In genomic region chr4:77235289-77235854, GRCh38 we compare ENCODE assay signal across 22 cellular contexts.
A peak's percentile ranks its signal among the peaks of the same experiment; 100 is the strongest.
DNase-seq lines count a peak whose midpoint lies in the region; ATAC-seq lines count a peak whose summit lies in the region.
"Had no signal": no experiment of that assay in that cellular context is flagged by ENCODE, and none has a peak within 500 bp of the region (broad histone marks: within the 10 kb centered on the region; RNA-seq: fewer than 3 reads in every experiment).

No MANE protein-coding gene starts in this region.

- no peaks in the 10 kb centered on the region for H3K36me3 Mint-ChIP-seq in natural killer cell treated with Interleukin-12 subunit alpha and Interleukin-12 subunit beta and Interleukin-15 and Interleukin-18, amount 100 ng/mL, for 72 hours
- no peaks in the 10 kb centered on the region for H3K36me3 Mint-ChIP-seq in immature natural killer cell
- H3K36me3 Mint-ChIP-seq: CD8-positive, alpha-beta memory T cell; naive thymus-derived CD4-positive, alpha-beta T cell had no signal

- no peak for DNase-seq in cerebellar cortex (ENCODE audit: low spot score)
- DNase-seq in natural killer cell treated with Interleukin-12 subunit alpha and Interleukin-12 subunit beta and Interleukin-15 and Interleukin-18, amount 100 ng/mL, for 72 hours (ENCODE audit: low spot score), result no peak
- no peak for DNase-seq in NCI-H1092 (lab: John Stamatoyannopoulos, UW)
- no peak for DNase-seq in immature natural killer cell
- DNase-seq: activated CD4-positive, alpha-beta T cell treated with anti-CD3 and anti-CD28 coated beads, Interleukin-2, amount 50 U/mL, for 1 hour; activated effector memory CD4-positive, alpha-beta T cell treated with anti-CD3 and anti-CD28 coated beads, Interleukin-2, amount 50 U/mL, for 16 hours; adrenal gland; CD8-positive, alpha-beta memory T cell; DMS79; kidney glomerular epithelial cell; mesenchymal stem cell; naive thymus-derived CD4-positive, alpha-beta T cell; NCI-H1105 treated with DMSO at 0.1 percent for 48 hours; NCI-H2107; NCI-H524; pancreas; SIG-M5; stimulated activated naive CD4-positive, alpha-beta T cell treated with Interleukin-2 at 50 U/mL for 16 hours; T-helper 1 cell had no signal

- ATAC-seq in GM19023 (IDR thresholded peaks at IDR 0.05; ENCODE audit: unreplicated experiment) (peak; percentile 52), GM21717 (IDR thresholded peaks at IDR 0.05; ENCODE audit: unreplicated experiment) (peak; percentile 67), HG03432 (IDR thresholded peaks at IDR 0.05; ENCODE audit: unreplicated experiment) (peak; percentile 72)
- no peak for ATAC-seq in natural killer cell treated with Interleukin-12 subunit alpha and Interleukin-12 subunit beta and Interleukin-15 and Interleukin-18, amount 100 ng/mL, for 72 hours
- ATAC-seq: naive thymus-derived CD4-positive, alpha-beta T cell; pancreas had no signal

- no peaks in the 10 kb centered on the region for H3K9me3 Mint-ChIP-seq in natural killer cell treated with Interleukin-12 subunit alpha and Interleukin-12 subunit beta and Interleukin-15 and Interleukin-18, amount 100 ng/mL, for 72 hours
- no peaks in the 10 kb centered on the region for H3K9me3 Mint-ChIP-seq in immature natural killer cell
- H3K9me3 Mint-ChIP-seq: CD8-positive, alpha-beta memory T cell had no signal

- H3K27me3 Mint-ChIP-seq in natural killer cell treated with Interleukin-12 subunit alpha and Interleukin-12 subunit beta and Interleukin-15 and Interleukin-18, amount 100 ng/mL, for 72 hours, result peaks cover 13 to 27% of the 10 kb centered on the region in 2 donors
- H3K27me3 Mint-ChIP-seq in immature natural killer cell (ENCODE audit: low read depth in 3 of 3), result peaks cover 0 to 2% (median 2%) of the 10 kb centered on the region in 3 donors

- H3K4me3 Mint-ChIP-seq in natural killer cell treated with Interleukin-12 subunit alpha and Interleukin-12 subunit beta and Interleukin-15 and Interleukin-18, amount 100 ng/mL, for 72 hours, result no peak overlapping the region
- H3K4me3 Mint-ChIP-seq in immature natural killer cell, result no peak overlapping the region
- H3K4me3 Mint-ChIP-seq: CD8-positive, alpha-beta memory T cell had no signal

- H3K4me1 Mint-ChIP-seq in natural killer cell treated with Interleukin-12 subunit alpha and Interleukin-12 subunit beta and Interleukin-15 and Interleukin-18, amount 100 ng/mL, for 72 hours (ENCODE audit: low read depth in 2 of 2), result no peaks in the 10 kb centered on the region
- no peaks in the 10 kb centered on the region for H3K4me1 Mint-ChIP-seq in immature natural killer cell
- H3K4me1 Mint-ChIP-seq: CD8-positive, alpha-beta memory T cell had no signal

- H3K27ac Mint-ChIP-seq in natural killer cell treated with Interleukin-12 subunit alpha and Interleukin-12 subunit beta and Interleukin-15 and Interleukin-18, amount 100 ng/mL, for 72 hours, result no peak overlapping the region
- no peak overlapping the region for H3K27ac Mint-ChIP-seq in immature natural killer cell
- H3K27ac Mint-ChIP-seq: CD8-positive, alpha-beta memory T cell; naive thymus-derived CD4-positive, alpha-beta T cell had no signal

Comparison
In these comparisons a context has a peak if more than half of its experiments do, and no peak if none do; other contexts are left out.
1. ATAC-seq: peak in GM19023 (single experiment), GM21717 (single experiment) and HG03432 (single experiment); none in natural killer cell treated with Interleukin-12 subunit alpha and Interleukin-12 subunit beta and Interleukin-15 and Interleukin-18, amount 100 ng/mL, for 72 hours (0 of 2).